ENCODE assay signal across 8 cellular contexts in genomic region chr14:22824711-22825359, GRCh38. TPM values are rescaled to one million over a fixed set of nuclear protein-coding genes. Genes with fewer than 3 reads are reported as not detected.
DNase-seq lines count a peak whose midpoint lies in the region; TF ChIP-seq lines count a peak whose summit lies in the region.

No MANE protein-coding gene starts in this region.

- WGBS in testis, 2 donors = 30 to 47% methylated on average over 8 of the region's 8 CpGs

- peak; percentile 93 for DNase-seq in EH (ENCODE audit: low read depth)
- peak; percentile 88 for DNase-seq in LHCN-M2 (ENCODE audit: low read depth)
- DNase-seq in astrocyte of the cerebellum (ENCODE audit: low read depth) = peak; percentile 97
- no peak for DNase-seq in nephron progenitor cell
- DNase-seq in ascending aorta (ENCODE audit: low spot score in 2 of 2) = no peak
- no peak for DNase-seq in NCI-H82 treated with DMSO at 0.1 percent for 48 hours (lab: John Stamatoyannopoulos, UW; ENCODE audit: unreplicated experiment)
- DNase-seq in testis = no peak
- no peak for DNase-seq in KG1 (lab: John Stamatoyannopoulos, UW)

- H3K27me3 Mint-ChIP-seq in nephron progenitor cell (ENCODE audit: low read depth, poor library complexity) = peaks cover 6% of the 10 kb centered on the region

- TF ChIP-seq CTCF in astrocyte of the cerebellum (IDR thresholded peaks at IDR 0.05; ENCODE audit: low read depth, low read length, missing control alignments) (no peak), nephron progenitor cell (IDR thresholded peaks at IDR 0.05) (no peak), ascending aorta (IDR thresholded peaks at IDR 0.05) (no peak), testis (IDR thresholded peaks at IDR 0.05) (no peak)

- intact Hi-C loops in ascending aorta (cut with DNase I) (no loop called here), testis (cut with DNase I; ENCODE audit: low total_unique reads) (no loop called here)

- no peak overlapping the region for H3K4me3 ChIP-seq in astrocyte of the cerebellum (ENCODE audit: low read depth, low read length)
- no peak overlapping the region for H3K4me3 ChIP-seq in ascending aorta
- no peak overlapping the region for H3K4me3 ChIP-seq in testis

- H3K4me1 Mint-ChIP-seq in nephron progenitor cell = peaks cover 55% of the 10 kb centered on the region

- H3K9me3 ChIP-seq in ascending aorta (no peaks in the 10 kb centered on the region), testis (no peaks in the 10 kb centered on the region)

- H3K36me3 ChIP-seq in ascending aorta = no peaks in the 10 kb centered on the region
- no peaks in the 10 kb centered on the region for H3K36me3 ChIP-seq in testis (ENCODE audit: low read depth, missing control alignments)

- no peak overlapping the region for H3K27ac Mint-ChIP-seq in nephron progenitor cell

- no peak overlapping the region for H3K27ac ChIP-seq in ascending aorta
- no peak overlapping the region for H3K27ac ChIP-seq in testis

- no peak for TF ChIP-seq POLR2A in testis (IDR thresholded peaks at IDR 0.05)

- H3K4me3 Mint-ChIP-seq in nephron progenitor cell = peak overlapping the region; percentile 15

- no peaks in the 10 kb centered on the region for H3K36me3 Mint-ChIP-seq in nephron progenitor cell (ENCODE audit: low read depth)

- H3K4me1 ChIP-seq in ascending aorta (peaks cover 0 to 20% of the 10 kb centered on the region in 2 donors), testis (peaks cover 16% of the 10 kb centered on the region)

- H3K9me3 Mint-ChIP-seq in nephron progenitor cell = no peaks in the 10 kb centered on the region

- H3K27me3 ChIP-seq in ascending aorta = no peaks in the 10 kb centered on the region
- no peaks in the 10 kb centered on the region for H3K27me3 ChIP-seq in testis

- in situ Hi-C loops in astrocyte of the cerebellum (cut with HindIII; ENCODE audit: low sequenced_read_pairs) = no loop called here

RNA-seq across cellular contexts. Expression of gene MRPL52, which starts 4.9 kb away (rescaled TPM):
- total RNA-seq in LHCN-M2 (2014; rRNA removed) (104 and 188 TPM in 2 replicates), ascending aorta (6.6 TPM), testis (10 to 100 TPM; 31.1 to 47.0 TPM)
- polyA plus RNA-seq in LHCN-M2 (2012) = 193 TPM
- 77.0 TPM for polyA plus RNA-seq in testis (ENCODE audit: insufficient read depth, low read depth, low replicate concordance)

RNA-seq across cellular contexts. Expression of gene SLC7A7, which starts 9.6 kb away (rescaled TPM):
- total RNA-seq in LHCN-M2 (2014; rRNA removed) (4.2 and 4.6 TPM in 2 replicates), ascending aorta (7.6 TPM), testis (10 to 100 TPM; 22.2 to 34.7 TPM)
- 2.2 TPM for polyA plus RNA-seq in LHCN-M2 (2012)
- polyA plus RNA-seq in testis (ENCODE audit: insufficient read depth, low read depth, low replicate concordance) = 77.1 TPM

RNA-seq across cellular contexts. Expression of gene MMP14, which starts 11.6 kb away (rescaled TPM):
- 292 and 331 TPM in 2 replicates for total RNA-seq in LHCN-M2 (2014; rRNA removed)
- 172 TPM for polyA plus RNA-seq in LHCN-M2 (2012)
- 178 TPM for total RNA-seq in ascending aorta
- total RNA-seq in testis = 10 to 100 TPM; 14.2 to 35.8 TPM
- 54.6 TPM for polyA plus RNA-seq in testis (ENCODE audit: insufficient read depth, low read depth, low replicate concordance)

RNA-seq across cellular contexts. Expression of gene LRP10, which starts 46.7 kb away (rescaled TPM):
- 86.0 and 86.5 TPM in 2 replicates for total RNA-seq in LHCN-M2 (2014; rRNA removed)
- 127 TPM for polyA plus RNA-seq in LHCN-M2 (2012)
- 214 TPM for total RNA-seq in ascending aorta
- 10 to 100 TPM; 41.3 to 67.7 TPM for total RNA-seq in testis
- polyA plus RNA-seq in testis (ENCODE audit: insufficient read depth, low read depth, low replicate concordance) = 58.2 TPM

RNA-seq across cellular contexts. Expression of gene REM2, which starts 58.2 kb away (rescaled TPM):
- total RNA-seq in LHCN-M2 (2014; rRNA removed) = 0.06 and 0.13 TPM in 2 replicates
- polyA plus RNA-seq in LHCN-M2 (2012) = 0.17 TPM
- 1.9 TPM for total RNA-seq in ascending aorta
- total RNA-seq in testis = 1 to 10 TPM; 2.9 to 4.8 TPM
- 2.4 TPM for polyA plus RNA-seq in testis (ENCODE audit: insufficient read depth, low read depth, low replicate concordance)

Comparison
In these comparisons a context has a peak if more than half of its experiments do, and no peak if none do; other contexts are left out.
1. DNase-seq: peak in EH (single experiment), LHCN-M2 (single experiment) and astrocyte of the cerebellum (single experiment); none in nephron progenitor cell (single experiment), ascending aorta (0 of 2), NCI-H82 treated with DMSO at 0.1 percent for 48 hours (single experiment), testis (single experiment) and KG1 (single experiment).